Comparison of ENCODE assay signal across 8 cellular contexts in genomic region chr19:12983561-12984142, GRCh38. TPM values are rescaled to one million over a fixed set of nuclear protein-coding genes. Genes with fewer than 3 reads are reported as not detected.
DNase-seq lines count a peak whose midpoint lies in the region; ATAC-seq and TF ChIP-seq lines count a peak whose summit lies in the region.

No MANE protein-coding gene starts in this region.

- no peaks in the 10 kb centered on the region for H3K79me2 ChIP-seq in trophoblast cell (ENCODE audit: control insufficient read depth, insufficient read depth, low read length, poor library complexity)

- in situ Hi-C loops in KBM-7 (cut with MboI; ENCODE audit: low pct_unique_long_range_greater_than_20kb, low sequenced_read_pairs): loop anchor here (25.0 kb wide), 1 partner anchor 104 kb away; no protein-coding TSS in a partner anchor

- H3K4ac ChIP-seq in trophoblast cell (ENCODE audit: low read depth, low read length): no peak overlapping the region

- peak; percentile 91 for DNase-seq in KBM-7
- DNase-seq in SK-N-DZ (ENCODE audit: low spot score): peak; percentile 41
- DNase-seq in activated naive CD4-positive, alpha-beta T cell treated with Interleukin-2 at 50 U/mL for 16 hours: peak; percentile 83
- DNase-seq in head of caudate nucleus: peak; percentile 59 to 94 (median 86)
- DNase-seq in trophoblast cell: peak; percentile 43 to 80
- peak; percentile 67 to 73 for DNase-seq in thyroid gland

- no peaks in the 10 kb centered on the region for H3K36me3 ChIP-seq in ES-I3 (ENCODE audit: insufficient read depth, low read length)
- H3K36me3 ChIP-seq in trophoblast cell (ENCODE audit: control insufficient read depth in 1 of 2, insufficient read depth in 2 of 2, low read length in 2 of 2): no peaks in the 10 kb centered on the region
- H3K36me3 ChIP-seq in thyroid gland: no peaks in the 10 kb centered on the region

- no peak overlapping the region for H2BK120ac ChIP-seq in trophoblast cell (ENCODE audit: insufficient read depth, low read length, poor library complexity)

- no peak overlapping the region for H2AFZ ChIP-seq in trophoblast cell (ENCODE audit: insufficient read depth, low read length, poor library complexity)

- H4K91ac ChIP-seq in trophoblast cell (ENCODE audit: low read depth, low read length): no peak overlapping the region

- TF ChIP-seq CTCF in thyroid gland (IDR thresholded peaks at IDR 0.05): peak; percentile 75 to 99 (median 98)

- H3K9me3 ChIP-seq in ES-I3 (ENCODE audit: control insufficient read depth, insufficient read depth, low read length): no peaks in the 10 kb centered on the region
- H3K9me3 ChIP-seq in trophoblast cell (ENCODE audit: insufficient read depth, low read depth, low read length): peaks cover 16% of the 10 kb centered on the region
- H3K9me3 ChIP-seq in thyroid gland: no peaks in the 10 kb centered on the region

- WGBS in trophoblast cell (ENCODE audit: extremely low coverage, insufficient coverage, insufficient read length): 100% methylated on average over 3 of the region's 49 CpGs
- 12 to 16% methylated on average over 35 to 43 of the region's 49 CpGs for WGBS in thyroid gland, 2 donors

- no peak overlapping the region for H3K4me3 ChIP-seq in trophoblast cell (ENCODE audit: low read depth, low read length)
- H3K4me3 ChIP-seq in thyroid gland (replicated peaks in 1 of 3): no peak overlapping the region

- H4K8ac ChIP-seq in trophoblast cell (ENCODE audit: low read depth, low read length): no peak overlapping the region

- no peak overlapping the region for H3K23ac ChIP-seq in trophoblast cell (ENCODE audit: low read length)

- no peak for ATAC-seq in HG03025 (IDR thresholded peaks at IDR 0.05; ENCODE audit: low FRiP score, unreplicated experiment)

- H3K27me3 ChIP-seq in trophoblast cell (ENCODE audit: insufficient read depth, low read length): peaks cover 18% of the 10 kb centered on the region
- no peaks in the 10 kb centered on the region for H3K27me3 ChIP-seq in thyroid gland

- no peak overlapping the region for H2AK5ac ChIP-seq in trophoblast cell (ENCODE audit: low read length)

- no peak overlapping the region for H2BK5ac ChIP-seq in trophoblast cell (ENCODE audit: low read depth, low read length, poor library complexity)

- H3K9ac ChIP-seq in ES-I3 (ENCODE audit: low read depth, low read length) (peak overlapping the region; percentile 55; the same call in 1 of the 2 replicates), trophoblast cell (ENCODE audit: low read length) (no peak overlapping the region)

- peak overlapping the region; percentile 41 for H3K4me2 ChIP-seq in trophoblast cell (ENCODE audit: low read length)

- no peak for TF ChIP-seq POLR2A in thyroid gland (IDR thresholded peaks at IDR 0.05)

- no peak overlapping the region for H2BK12ac ChIP-seq in trophoblast cell (ENCODE audit: low read length)

- intact Hi-C loops in head of caudate nucleus (cut with DNase I): loop anchor here (5.0 kb wide), 2 partner anchors 49 to 109 kb away; no protein-coding TSS in a partner anchor
- intact Hi-C loops in thyroid gland (cut with DNase I): loop anchor here (2.0 kb wide), 2 partner anchors 77 to 111 kb away; no protein-coding TSS in a partner anchor

- no peak overlapping the region for H3K27ac ChIP-seq in trophoblast cell (ENCODE audit: low read depth, low read length)
- no peak overlapping the region for H3K27ac ChIP-seq in thyroid gland

- H3K18ac ChIP-seq in trophoblast cell (ENCODE audit: low read length): no peak overlapping the region

- H3K79me1 ChIP-seq in trophoblast cell (ENCODE audit: low read length): no peaks in the 10 kb centered on the region

- H3K4me1 ChIP-seq in ES-I3 (ENCODE audit: insufficient read depth, low read length): peaks cover 4% of the 10 kb centered on the region; the same call in 1 of the 2 replicates
- no peaks in the 10 kb centered on the region for H3K4me1 ChIP-seq in trophoblast cell (ENCODE audit: control insufficient read depth in 1 of 2, insufficient read depth in 2 of 2, low read length in 2 of 2)
- peaks cover 4 to 14% of the 10 kb centered on the region in 2 donors for H3K4me1 ChIP-seq in thyroid gland

- no peak overlapping the region for H4K12ac ChIP-seq in trophoblast cell (ENCODE audit: low read depth, low read length)

- H3K14ac ChIP-seq in trophoblast cell (ENCODE audit: low read length): no peak overlapping the region

RNA-seq across cellular contexts. Expression of gene NFIX, which starts 11.6 kb away (rescaled TPM):
- polyA plus RNA-seq in SK-N-DZ (2014; cell fraction: cytosol; rRNA removed): 0.15 and 0.17 TPM in 2 replicates
- 0.09 and 0.22 TPM in 2 replicates for polyA plus RNA-seq in SK-N-DZ (2014; cell fraction: nucleus; rRNA removed)
- polyA plus RNA-seq in trophoblast cell (2013): 0.03 and 0.04 TPM in 2 replicates
- total RNA-seq in thyroid gland: 10 to 100 TPM; 38.8 to 70.2 (median 62.4) TPM

RNA-seq across cellular contexts. Expression of gene DAND5, which starts 14.3 kb away (rescaled TPM):
- polyA plus RNA-seq in SK-N-DZ (2014; cell fraction: cytosol; rRNA removed): not detected in 2 replicates
- polyA plus RNA-seq in SK-N-DZ (2014; cell fraction: nucleus; rRNA removed): not detected in 2 replicates
- polyA plus RNA-seq in trophoblast cell (2013): 0.03 TPM in 2 replicates
- total RNA-seq in thyroid gland: under 1 TPM in 2 of 4 donors, not detected in 2; 0.40 to 0.45 TPM

RNA-seq across cellular contexts. Expression of gene GADD45GIP1, which starts 26.6 kb away (rescaled TPM):
- 33.3 and 37.3 TPM in 2 replicates for polyA plus RNA-seq in SK-N-DZ (2014; cell fraction: cytosol; rRNA removed)
- polyA plus RNA-seq in SK-N-DZ (2014; cell fraction: nucleus; rRNA removed): 18.4 and 25.6 TPM in 2 replicates
- 35.0 and 36.2 TPM in 2 replicates for polyA plus RNA-seq in trophoblast cell (2013)
- 10 to 100 TPM; 31.8 to 68.3 (median 55.2) TPM for total RNA-seq in thyroid gland

RNA-seq across cellular contexts. Expression of gene RAD23A, which starts 38.0 kb away (rescaled TPM):
- 103 and 107 TPM in 2 replicates for polyA plus RNA-seq in SK-N-DZ (2014; cell fraction: cytosol; rRNA removed)
- 122 and 155 TPM in 2 replicates for polyA plus RNA-seq in SK-N-DZ (2014; cell fraction: nucleus; rRNA removed)
- 91.0 and 92.1 TPM in 2 replicates for polyA plus RNA-seq in trophoblast cell (2013)
- total RNA-seq in thyroid gland: 100 to 1,000 TPM in 2 of 4 donors, 10 to 100 TPM in 2; 72.0 to 128 (median 101) TPM

RNA-seq across cellular contexts. Expression of gene CALR, which starts 45.2 kb away (rescaled TPM):
- polyA plus RNA-seq in SK-N-DZ (2014; cell fraction: cytosol; rRNA removed): 519 and 594 TPM in 2 replicates
- polyA plus RNA-seq in SK-N-DZ (2014; cell fraction: nucleus; rRNA removed): 267 and 339 TPM in 2 replicates
- polyA plus RNA-seq in trophoblast cell (2013): 2,017 and 2,072 TPM in 2 replicates
- total RNA-seq in thyroid gland: 1,000 to 10,000 TPM; 1,892 to 4,270 (median 2,942) TPM

Comparison
In these comparisons a context has a peak if more than half of its experiments do, and no peak if none do; other contexts are left out.
1. DNase-seq: peak in every context shown above with its lines; median percentile 91 in KBM-7; 86 in head of caudate nucleus; 83 in activated naive CD4-positive, alpha-beta T cell treated with Interleukin-2 at 50 U/mL for 16 hours; 70 in thyroid gland; 62 in trophoblast cell; 41 in SK-N-DZ.